ENCODE assay signal across 27 cellular contexts in the genomic region with DNA sequence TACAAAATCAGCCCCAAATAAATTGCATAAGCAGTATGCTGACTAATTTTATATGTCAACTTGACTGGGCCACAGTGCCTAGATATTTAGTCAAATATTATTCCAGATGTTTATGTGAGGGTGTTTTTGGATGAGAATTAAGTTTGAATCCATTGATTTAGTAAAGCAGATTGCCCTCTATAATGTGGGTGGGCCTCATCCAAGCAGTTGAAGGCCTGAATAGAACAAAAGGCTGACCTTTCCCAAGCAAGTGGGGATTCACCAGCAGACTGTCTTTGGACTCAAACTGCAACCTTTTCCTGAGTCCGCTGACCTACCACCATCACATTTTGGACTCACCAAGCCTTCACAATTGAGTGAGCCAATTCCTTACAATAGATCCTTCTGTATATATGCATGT.
"Had no signal": no experiment of that assay in that cellular context is flagged by ENCODE, and none has a peak within 500 bp of the region (broad histone marks: within the 10 kb centered on the region; RNA-seq: fewer than 3 reads in every experiment).

No MANE protein-coding gene starts in this region.

- H3K9me3 Mint-ChIP-seq: stimulated activated naive B cell treated with anti-CD40 and anti-IgM and Interleukin-4, amounts not matched to agents 10 μg/mL and 1 μg/mL and 100 μg/mL, for 72 hours had no signal

- H3K4me2 ChIP-seq: smooth muscle cell had no signal

- H3K4me1 ChIP-seq: right lobe of liver, stomach, testis, transverse colon, upper lobe of left lung, vagina had no signal

- DNase-seq: hypothalamus; immature natural killer cell; kidney; left colon; left lung; lower lobe of right lung; mammary epithelial cell; mesenchymal stem cell; naive B cell; natural killer cell; ovary; right lobe of liver; stimulated activated CD4-positive, alpha-beta T cell treated with anti-CD3 and anti-CD28 coated beads, Interleukin-1b, Interleukin-23, amount 100 ng/mL, for 48 hours; stimulated activated CD4-positive, alpha-beta T cell treated with anti-CD3 and anti-CD28 coated beads, Interleukin-2, amount 100 ng/mL, for 48 hours; stimulated activated CD4-positive, alpha-beta T cell treated with anti-CD3 and anti-CD28 coated beads, Interleukin-4, amount 100 ng/mL, for 4 hours; stimulated activated CD8-positive, alpha-beta memory T cell treated with anti-CD3 and anti-CD28 coated beads, Interleukin-4, amount 100 ng/mL, for 48 hours; stimulated activated naive B cell treated with anti-CD40 and anti-IgM and Interleukin-4, amounts not matched to agents 10 μg/mL and 1 μg/mL and 100 μg/mL, for 72 hours; stimulated activated naive CD8-positive, alpha-beta T cell treated with anti-CD3 and anti-CD28 coated beads, Interleukin-15, Interleukin-2, amounts not matched to agents 100 U/mL and 50 U/mL, for 24 hours; stomach; testis; thyroid gland; transverse colon; upper lobe of left lung had no signal

- H3K27ac Mint-ChIP-seq: immature natural killer cell; naive B cell; natural killer cell; progenitor cell of endocrine pancreas; stimulated activated naive B cell treated with anti-CD40 and anti-IgM and Interleukin-4, amounts not matched to agents 10 μg/mL and 1 μg/mL and 100 μg/mL, for 72 hours had no signal

- H3K27ac ChIP-seq: left lung, lower lobe of right lung, ovary, right atrium auricular region, right lobe of liver, stomach, testis, thyroid gland, transverse colon, upper lobe of left lung, vagina had no signal

- H3K9me3 ChIP-seq: left lung, lower lobe of right lung, ovary, right atrium auricular region, right lobe of liver, stomach, testis, thyroid gland, transverse colon, upper lobe of left lung, vagina had no signal

- H3K36me3 Mint-ChIP-seq: immature natural killer cell; naive B cell; natural killer cell; stimulated activated naive B cell treated with anti-CD40 and anti-IgM and Interleukin-4, amounts not matched to agents 10 μg/mL and 1 μg/mL and 100 μg/mL, for 72 hours had no signal

- H3K4me1 Mint-ChIP-seq: naive B cell had no signal

- H3K4me3 Mint-ChIP-seq: immature natural killer cell; natural killer cell; stimulated activated naive B cell treated with anti-CD40 and anti-IgM and Interleukin-4, amounts not matched to agents 10 μg/mL and 1 μg/mL and 100 μg/mL, for 72 hours had no signal

- H3K36me3 ChIP-seq: left lung, lower lobe of right lung, ovary, right atrium auricular region, right lobe of liver, stomach, thyroid gland, transverse colon, upper lobe of left lung, vagina had no signal

- H3K4me3 ChIP-seq: left lung, lower lobe of right lung, ovary, right atrium auricular region, right lobe of liver, smooth muscle cell, stomach, testis, thyroid gland, transverse colon, upper lobe of left lung, vagina had no signal

- ATAC-seq: left colon; left lung; lower lobe of right lung; natural killer cell; right lobe of liver; stimulated activated naive B cell treated with anti-CD40 and anti-IgM and Interleukin-4, amounts not matched to agents 10 μg/mL and 1 μg/mL and 100 μg/mL, for 72 hours; stimulated activated naive CD8-positive, alpha-beta T cell treated with anti-CD3 and anti-CD28 coated beads, Interleukin-15, Interleukin-2, amounts not matched to agents 100 U/mL and 50 U/mL, for 24 hours had no signal

- H3K27me3 ChIP-seq: left lung, ovary, right atrium auricular region, right lobe of liver, stomach, testis, thyroid gland, transverse colon, upper lobe of left lung, vagina had no signal
